ENCODE assay signal across 22 cellular contexts in genomic region chr3:163562625-163563024, GRCh38.
"Had no signal": no experiment of that assay in that cellular context is flagged by ENCODE, and none has a peak within 500 bp of the region (broad histone marks: within the 10 kb centered on the region; RNA-seq: fewer than 3 reads in every experiment).

No MANE protein-coding gene starts in this region.

- H3K36me3 ChIP-seq: brain microvascular endothelial cell, cardiac muscle cell, MG63 had no signal

- H3K27me3 ChIP-seq: brain microvascular endothelial cell, cardiac muscle cell, MG63 had no signal

- H3K4me3 ChIP-seq: cardiac muscle cell, MG63 had no signal

- H3K27ac ChIP-seq: brain microvascular endothelial cell, cardiac muscle cell had no signal

- DNase-seq: activated B cell treated with CpG ODN at 0.5 μM for 24 hours; activated CD4-positive, alpha-beta memory T cell treated with anti-CD3 and anti-CD28 coated beads for 36 hours; activated CD4-positive, alpha-beta T cell treated with anti-CD3 and anti-CD28 coated beads for 1 hour; activated CD4-positive, alpha-beta T cell treated with anti-CD3 and anti-CD28 coated beads, Interleukin-2, amount 10 ng/mL, durations not matched to agents 24 days and 14 days; activated gamma-delta T cell; activated naive CD4-positive, alpha-beta T cell treated with anti-CD3 and anti-CD28 coated beads for 36 hours; activated T-cell treated with anti-CD3 and anti-CD28 coated beads for 4 hours; activated T-cell treated with anti-CD3 and anti-CD28 coated beads, Interleukin-2, amount 50 U/mL, for 48 hours; amygdala; brain microvascular endothelial cell; MG63; NCI-H1105; NCI-H1436; NCI-H187; NCI-H2081; NCI-H510A treated with DMSO at 0.1 percent for 48 hours; NCI-H69; SHP77; T-helper 17 cell; T-helper 9 cell had no signal

- H3K9me3 ChIP-seq: MG63 had no signal

- ATAC-seq: activated T-helper 17 cell treated with anti-CD3 and anti-CD28 coated beads, Interleukin-2, amount 50 U/mL, for 72 hours; T-helper 17 cell had no signal
